Comparison of ENCODE assay signal across 11 cellular contexts in genomic region chr15:84714372-84714771, GRCh38. TPM values are rescaled to one million over a fixed set of nuclear protein-coding genes. Genes with fewer than 3 reads are reported as not detected.
DNase-seq lines count a peak whose midpoint lies in the region; ATAC-seq and TF ChIP-seq lines count a peak whose summit lies in the region.
"Had no signal": no experiment of that assay in that cellular context is flagged by ENCODE, and none has a peak within 500 bp of the region (broad histone marks: within the 10 kb centered on the region; RNA-seq: fewer than 3 reads in every experiment).

No MANE protein-coding gene starts in this region.

- H3K4me1 Mint-ChIP-seq in activated CD8-positive, alpha-beta memory T cell treated with anti-CD3 and anti-CD28 coated beads, Interleukin-2, amount 10 ng/mL, durations not matched to agents 7 days and 5 days = peaks cover 45% of the 10 kb centered on the region

- no peak for ATAC-seq in activated CD8-positive, alpha-beta memory T cell treated with anti-CD3 and anti-CD28 coated beads, Interleukin-2, amount 10 ng/mL, durations not matched to agents 7 days and 5 days
- ATAC-seq in GM21529 (IDR thresholded peaks at IDR 0.05; ENCODE audit: unreplicated experiment) = no peak
- no peak for ATAC-seq in GM21367 (IDR thresholded peaks at IDR 0.05; ENCODE audit: unreplicated experiment)

- no peak for DNase-seq in activated CD8-positive, alpha-beta memory T cell treated with anti-CD3 and anti-CD28 coated beads, Interleukin-2, amount 10 ng/mL, durations not matched to agents 7 days and 5 days
- DNase-seq in activated CD8-positive, alpha-beta memory T cell treated with anti-CD3 and anti-CD28 coated beads for 24 hours = no peak
- no peak for DNase-seq in fibroblast of pulmonary artery (ENCODE audit: low read depth)
- DNase-seq in pons (ENCODE audit: low spot score) = no peak
- DNase-seq: KG1, SIG-M5, upper lobe of left lung had no signal

- H3K9me3 Mint-ChIP-seq in activated CD8-positive, alpha-beta memory T cell treated with anti-CD3 and anti-CD28 coated beads, Interleukin-2, amount 10 ng/mL, durations not matched to agents 7 days and 5 days (ENCODE audit: low read depth) = no peaks in the 10 kb centered on the region

- no peak overlapping the region for H3K27ac Mint-ChIP-seq in activated CD8-positive, alpha-beta memory T cell treated with anti-CD3 and anti-CD28 coated beads, Interleukin-2, amount 10 ng/mL, durations not matched to agents 7 days and 5 days

- H3K4me3 Mint-ChIP-seq in activated CD8-positive, alpha-beta memory T cell treated with anti-CD3 and anti-CD28 coated beads, Interleukin-2, amount 10 ng/mL, durations not matched to agents 7 days and 5 days = peak overlapping the region; percentile 92

- H3K27me3 Mint-ChIP-seq in activated CD8-positive, alpha-beta memory T cell treated with anti-CD3 and anti-CD28 coated beads, Interleukin-2, amount 10 ng/mL, durations not matched to agents 7 days and 5 days = no peaks in the 10 kb centered on the region

- CTCF ChIA-PET in activated CD8-positive, alpha-beta memory T cell treated with anti-CD3 and anti-CD28 coated beads, Interleukin-2, amount 10 ng/mL, durations not matched to agents 7 days and 5 days (lab: Charles Lee) = interaction anchor here (0.7 to 8.6 kb wide), 7 partner anchors 10 to 83 kb away, joined by 3 to 92 read pairs (median 6); partner anchors contain the start of gene ZNF592

- TF ChIP-seq CTCF in VCaP (conservative IDR thresholded peaks at IDR 0.05) = no peak
- no peak for TF ChIP-seq CTCF in fibroblast of pulmonary artery (IDR thresholded peaks at IDR 0.05; ENCODE audit: low read length, missing control alignments)

- peaks cover 22% of the 10 kb centered on the region for H3K36me3 Mint-ChIP-seq in activated CD8-positive, alpha-beta memory T cell treated with anti-CD3 and anti-CD28 coated beads, Interleukin-2, amount 10 ng/mL, durations not matched to agents 7 days and 5 days

- H3K4me3 ChIP-seq in fibroblast of pulmonary artery (replicated peaks; ENCODE audit: low read depth, low read length) (peak overlapping the region; percentile 95), skin epidermis (peak overlapping the region in 4 of 7 experiments; percentile 65 to 87 (median 77))

- peak overlapping the region; percentile 91 for H3K27ac ChIP-seq in VCaP
- H3K27ac ChIP-seq in skin epidermis = peak overlapping the region in 3 of 21 experiments; percentile 89 to 92 (median 91)

RNA-seq across cellular contexts. Expression of gene SEC11A, which starts 1.6 kb away (rescaled TPM):
- total RNA-seq in activated CD8-positive, alpha-beta memory T cell treated with anti-CD3 and anti-CD28 coated beads, Interleukin-2, amount 10 ng/mL, durations not matched to agents 7 days and 5 days = 100 to 1,000 TPM in 1 of 2 experiments, 10 to 100 TPM in 1; 96.6 to 122 TPM

RNA-seq across cellular contexts. Expression of gene ZNF592, which starts 34.0 kb away (rescaled TPM):
- total RNA-seq in activated CD8-positive, alpha-beta memory T cell treated with anti-CD3 and anti-CD28 coated beads, Interleukin-2, amount 10 ng/mL, durations not matched to agents 7 days and 5 days = 10 to 100 TPM; 32.9 to 39.7 TPM

RNA-seq across cellular contexts. Expression of gene NMB, which starts 56.4 kb away (rescaled TPM):
- total RNA-seq in activated CD8-positive, alpha-beta memory T cell treated with anti-CD3 and anti-CD28 coated beads, Interleukin-2, amount 10 ng/mL, durations not matched to agents 7 days and 5 days = 1 to 10 TPM; 1.5 to 1.8 TPM
